Comparison of ENCODE assay signal across 7 cellular contexts in genomic region chr7:73797176-73797575, GRCh38. TPM values are rescaled to one million over a fixed set of nuclear protein-coding genes. Genes with fewer than 3 reads are reported as not detected.
"Had no signal": no experiment of that assay in that cellular context is flagged by ENCODE, and none has a peak within 500 bp of the region (broad histone marks: within the 10 kb centered on the region; RNA-seq: fewer than 3 reads in every experiment).

No MANE protein-coding gene starts in this region.

RNA-seq across cellular contexts. Expression of gene CLDN3, which starts 27.1 kb away (rescaled TPM):
- total RNA-seq: OCI-LY7, Right ventricle myocardium inferior, Right ventricle myocardium superior, RPMI7951, SJCRH30, SJSA1, SK-MEL-5 had no signal

RNA-seq across cellular contexts. Expression of gene CLDN4, which starts 33.6 kb away (rescaled TPM):
- total RNA-seq: Right ventricle myocardium inferior, SK-MEL-5 had no signal
